Comparison of ENCODE assay signal across 1 cellular context in genomic region chr2:3459185-3460015, GRCh38.
TF ChIP-seq lines count a peak whose summit lies in the region.

No MANE protein-coding gene starts in this region.

TF ChIP-seq in HepG2, 621 proteins besides CTCF, POLR2A, EP300 and RAD21 (continued from another document):
- TF ChIP-seq AGO2 (optimal IDR thresholded peaks at IDR 0.05; ENCODE audit: low read depth, low read length) (peak; percentile 93), ZSCAN25 (CRISPR knock-in tag; IDR thresholded peaks at IDR 0.05) (peak; percentile 98), TBP (CRISPR knock-in tag; IDR thresholded peaks at IDR 0.05) (no peak), NFYB (CRISPR knock-in tag; IDR thresholded peaks at IDR 0.05) (no peak), ZBTB38 (CRISPR knock-in tag; IDR thresholded peaks at IDR 0.05) (peak; percentile 87), THYN1 (CRISPR knock-in tag; IDR thresholded peaks at IDR 0.05; ENCODE audit: borderline replicate concordance, low read depth) (no peak), ZNF687 (CRISPR knock-in tag; IDR thresholded peaks at IDR 0.05) (0 out of 2 replicates have a peak, but pooled peaks have one; percentile 10), STAG1 (CRISPR knock-in tag; IDR thresholded peaks at IDR 0.05) (peak; percentile 67), HNF1B (CRISPR knock-in tag; IDR thresholded peaks at IDR 0.05) (0 out of 2 replicates have a peak, but pooled peaks have one; percentile 20), KLF13 (CRISPR knock-in tag; IDR thresholded peaks at IDR 0.05) (no peak), HNRNPLL (IDR thresholded peaks at IDR 0.05; ENCODE audit: low read depth, low read length, poor library complexity, severe bottlenecking) (no peak), ZSCAN29 (CRISPR knock-in tag; conservative IDR thresholded peaks at IDR 0.05) (no peak), ZNF335 (CRISPR knock-in tag; IDR thresholded peaks at IDR 0.05) (no peak), HMG20A (CRISPR knock-in tag; IDR thresholded peaks at IDR 0.05; ENCODE audit: borderline replicate concordance) (no peak), SSRP1 (CRISPR knock-in tag; IDR thresholded peaks at IDR 0.05) (no peak), ZBTB8A (CRISPR knock-in tag; IDR thresholded peaks at IDR 0.05; ENCODE audit: borderline replicate concordance, low read depth) (no peak), ZFP36L1 (CRISPR knock-in tag; IDR thresholded peaks at IDR 0.05) (no peak), MXD1 (CRISPR knock-in tag; IDR thresholded peaks at IDR 0.05) (0 out of 2 replicates have a peak, but pooled peaks have one; percentile 33)
- TF ChIP-seq, protein P1, sequence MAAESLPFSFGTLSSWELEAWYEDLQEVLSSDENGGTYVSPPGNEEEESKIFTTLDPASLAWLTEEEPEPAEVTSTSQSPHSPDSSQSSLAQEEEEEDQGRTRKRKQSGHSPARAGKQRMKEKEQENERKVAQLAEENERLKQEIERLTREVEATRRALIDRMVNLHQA (CRISPR knock-in tag; IDR thresholded peaks at IDR 0.05) = no peak
- TF ChIP-seq, protein P2, sequence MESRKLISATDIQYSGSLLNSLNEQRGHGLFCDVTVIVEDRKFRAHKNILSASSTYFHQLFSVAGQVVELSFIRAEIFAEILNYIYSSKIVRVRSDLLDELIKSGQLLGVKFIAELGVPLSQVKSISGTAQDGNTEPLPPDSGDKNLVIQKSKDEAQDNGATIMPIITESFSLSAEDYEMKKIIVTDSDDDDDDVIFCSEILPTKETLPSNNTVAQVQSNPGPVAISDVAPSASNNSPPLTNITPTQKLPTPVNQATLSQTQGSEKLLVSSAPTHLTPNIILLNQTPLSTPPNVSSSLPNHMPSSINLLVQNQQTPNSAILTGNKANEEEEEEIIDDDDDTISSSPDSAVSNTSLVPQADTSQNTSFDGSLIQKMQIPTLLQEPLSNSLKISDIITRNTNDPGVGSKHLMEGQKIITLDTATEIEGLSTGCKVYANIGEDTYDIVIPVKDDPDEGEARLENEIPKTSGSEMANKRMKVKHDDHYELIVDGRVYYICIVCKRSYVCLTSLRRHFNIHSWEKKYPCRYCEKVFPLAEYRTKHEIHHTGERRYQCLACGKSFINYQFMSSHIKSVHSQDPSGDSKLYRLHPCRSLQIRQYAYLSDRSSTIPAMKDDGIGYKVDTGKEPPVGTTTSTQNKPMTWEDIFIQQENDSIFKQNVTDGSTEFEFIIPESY (CRISPR knock-in tag; IDR thresholded peaks at IDR 0.05) = peak; percentile 84
- TF ChIP-seq, protein P3, sequence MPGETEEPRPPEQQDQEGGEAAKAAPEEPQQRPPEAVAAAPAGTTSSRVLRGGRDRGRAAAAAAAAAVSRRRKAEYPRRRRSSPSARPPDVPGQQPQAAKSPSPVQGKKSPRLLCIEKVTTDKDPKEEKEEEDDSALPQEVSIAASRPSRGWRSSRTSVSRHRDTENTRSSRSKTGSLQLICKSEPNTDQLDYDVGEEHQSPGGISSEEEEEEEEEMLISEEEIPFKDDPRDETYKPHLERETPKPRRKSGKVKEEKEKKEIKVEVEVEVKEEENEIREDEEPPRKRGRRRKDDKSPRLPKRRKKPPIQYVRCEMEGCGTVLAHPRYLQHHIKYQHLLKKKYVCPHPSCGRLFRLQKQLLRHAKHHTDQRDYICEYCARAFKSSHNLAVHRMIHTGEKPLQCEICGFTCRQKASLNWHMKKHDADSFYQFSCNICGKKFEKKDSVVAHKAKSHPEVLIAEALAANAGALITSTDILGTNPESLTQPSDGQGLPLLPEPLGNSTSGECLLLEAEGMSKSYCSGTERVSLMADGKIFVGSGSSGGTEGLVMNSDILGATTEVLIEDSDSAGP (CRISPR knock-in tag; IDR thresholded peaks at IDR 0.05; ENCODE audit: borderline replicate concordance) = peak; percentile 56; the same call in 1 of the 2 replicates
- TF ChIP-seq, protein P4, sequence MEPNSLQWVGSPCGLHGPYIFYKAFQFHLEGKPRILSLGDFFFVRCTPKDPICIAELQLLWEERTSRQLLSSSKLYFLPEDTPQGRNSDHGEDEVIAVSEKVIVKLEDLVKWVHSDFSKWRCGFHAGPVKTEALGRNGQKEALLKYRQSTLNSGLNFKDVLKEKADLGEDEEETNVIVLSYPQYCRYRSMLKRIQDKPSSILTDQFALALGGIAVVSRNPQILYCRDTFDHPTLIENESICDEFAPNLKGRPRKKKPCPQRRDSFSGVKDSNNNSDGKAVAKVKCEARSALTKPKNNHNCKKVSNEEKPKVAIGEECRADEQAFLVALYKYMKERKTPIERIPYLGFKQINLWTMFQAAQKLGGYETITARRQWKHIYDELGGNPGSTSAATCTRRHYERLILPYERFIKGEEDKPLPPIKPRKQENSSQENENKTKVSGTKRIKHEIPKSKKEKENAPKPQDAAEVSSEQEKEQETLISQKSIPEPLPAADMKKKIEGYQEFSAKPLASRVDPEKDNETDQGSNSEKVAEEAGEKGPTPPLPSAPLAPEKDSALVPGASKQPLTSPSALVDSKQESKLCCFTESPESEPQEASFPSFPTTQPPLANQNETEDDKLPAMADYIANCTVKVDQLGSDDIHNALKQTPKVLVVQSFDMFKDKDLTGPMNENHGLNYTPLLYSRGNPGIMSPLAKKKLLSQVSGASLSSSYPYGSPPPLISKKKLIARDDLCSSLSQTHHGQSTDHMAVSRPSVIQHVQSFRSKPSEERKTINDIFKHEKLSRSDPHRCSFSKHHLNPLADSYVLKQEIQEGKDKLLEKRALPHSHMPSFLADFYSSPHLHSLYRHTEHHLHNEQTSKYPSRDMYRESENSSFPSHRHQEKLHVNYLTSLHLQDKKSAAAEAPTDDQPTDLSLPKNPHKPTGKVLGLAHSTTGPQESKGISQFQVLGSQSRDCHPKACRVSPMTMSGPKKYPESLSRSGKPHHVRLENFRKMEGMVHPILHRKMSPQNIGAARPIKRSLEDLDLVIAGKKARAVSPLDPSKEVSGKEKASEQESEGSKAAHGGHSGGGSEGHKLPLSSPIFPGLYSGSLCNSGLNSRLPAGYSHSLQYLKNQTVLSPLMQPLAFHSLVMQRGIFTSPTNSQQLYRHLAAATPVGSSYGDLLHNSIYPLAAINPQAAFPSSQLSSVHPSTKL (CRISPR knock-in tag; IDR thresholded peaks at IDR 0.05) = no peak
- TF ChIP-seq, protein P5, sequence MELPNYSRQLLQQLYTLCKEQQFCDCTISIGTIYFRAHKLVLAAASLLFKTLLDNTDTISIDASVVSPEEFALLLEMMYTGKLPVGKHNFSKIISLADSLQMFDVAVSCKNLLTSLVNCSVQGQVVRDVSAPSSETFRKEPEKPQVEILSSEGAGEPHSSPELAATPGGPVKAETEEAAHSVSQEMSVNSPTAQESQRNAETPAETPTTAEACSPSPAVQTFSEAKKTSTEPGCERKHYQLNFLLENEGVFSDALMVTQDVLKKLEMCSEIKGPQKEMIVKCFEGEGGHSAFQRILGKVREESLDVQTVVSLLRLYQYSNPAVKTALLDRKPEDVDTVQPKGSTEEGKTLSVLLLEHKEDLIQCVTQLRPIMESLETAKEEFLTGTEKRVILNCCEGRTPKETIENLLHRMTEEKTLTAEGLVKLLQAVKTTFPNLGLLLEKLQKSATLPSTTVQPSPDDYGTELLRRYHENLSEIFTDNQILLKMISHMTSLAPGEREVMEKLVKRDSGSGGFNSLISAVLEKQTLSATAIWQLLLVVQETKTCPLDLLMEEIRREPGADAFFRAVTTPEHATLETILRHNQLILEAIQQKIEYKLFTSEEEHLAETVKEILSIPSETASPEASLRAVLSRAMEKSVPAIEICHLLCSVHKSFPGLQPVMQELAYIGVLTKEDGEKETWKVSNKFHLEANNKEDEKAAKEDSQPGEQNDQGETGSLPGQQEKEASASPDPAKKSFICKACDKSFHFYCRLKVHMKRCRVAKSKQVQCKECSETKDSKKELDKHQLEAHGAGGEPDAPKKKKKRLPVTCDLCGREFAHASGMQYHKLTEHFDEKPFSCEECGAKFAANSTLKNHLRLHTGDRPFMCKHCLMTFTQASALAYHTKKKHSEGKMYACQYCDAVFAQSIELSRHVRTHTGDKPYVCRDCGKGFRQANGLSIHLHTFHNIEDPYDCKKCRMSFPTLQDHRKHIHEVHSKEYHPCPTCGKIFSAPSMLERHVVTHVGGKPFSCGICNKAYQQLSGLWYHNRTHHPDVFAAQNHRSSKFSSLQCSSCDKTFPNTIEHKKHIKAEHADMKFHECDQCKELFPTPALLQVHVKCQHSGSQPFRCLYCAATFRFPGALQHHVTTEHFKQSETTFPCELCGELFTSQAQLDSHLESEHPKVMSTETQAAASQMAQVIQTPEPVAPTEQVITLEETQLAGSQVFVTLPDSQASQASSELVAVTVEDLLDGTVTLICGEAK (IDR thresholded peaks at IDR 0.05) = no peak
- TF ChIP-seq, protein P5 (CRISPR knock-in tag; IDR thresholded peaks at IDR 0.05) = no peak
